Comparison of ENCODE assay signal across 27 cellular contexts in genomic region chr17:66094727-66095126, GRCh38.
"Had no signal": no experiment of that assay in that cellular context is flagged by ENCODE, and none has a peak within 500 bp of the region (broad histone marks: within the 10 kb centered on the region; RNA-seq: fewer than 3 reads in every experiment).

No MANE protein-coding gene starts in this region.

- ATAC-seq: stimulated activated effector memory CD8-positive, alpha-beta T cell treated with anti-CD3 and anti-CD28 coated beads, Interleukin-12 subunit alpha, Interleukin-12 subunit beta, amount 100 ng/mL, for 72 hours; stimulated activated memory B cell treated with anti-CD40 and anti-IgM and Interleukin-4, amounts not matched to agents 10 μg/mL and 1 μg/mL and 100 μg/mL, for 72 hours; stimulated activated naive B cell treated with anti-CD40 and anti-IgM and Interleukin-4, amounts not matched to agents 10 μg/mL and 1 μg/mL and 100 μg/mL, for 72 hours; stimulated activated naive CD8-positive, alpha-beta T cell treated with anti-CD3 and anti-CD28 coated beads, Interleukin-15, amount 100 ng/mL, for 72 hours; stimulated activated naive CD8-positive, alpha-beta T cell treated with anti-CD3 and anti-CD28 coated beads, Interleukin-15, Interleukin-2, amounts not matched to agents 100 U/mL and 50 U/mL, for 24 hours; upper lobe of right lung had no signal

- H3K4me1 ChIP-seq: stomach, suprapubic skin, testis, thyroid gland, tibial artery, tibial nerve, upper lobe of left lung, upper lobe of right lung, uterus, vagina had no signal

- H3K4me3 ChIP-seq: stomach, suprapubic skin, testis, thoracic aorta, thyroid gland, tibial artery, tibial nerve, transverse colon, upper lobe of left lung, upper lobe of right lung, uterus, vagina had no signal

- H3K27me3 ChIP-seq: stomach, suprapubic skin, testis, thyroid gland, tibial artery, tibial nerve, transverse colon, upper lobe of left lung, upper lobe of right lung, uterus, vagina had no signal

- H3K36me3 ChIP-seq: suprapubic skin, thoracic aorta, thyroid gland, uterus, vagina had no signal

- DNase-seq: stimulated activated CD4-positive, alpha-beta T cell treated with anti-CD3 and anti-CD28 coated beads, Interleukin-2, amount 100 ng/mL, for 48 hours; stimulated activated CD4-positive, alpha-beta T cell treated with anti-CD3 and anti-CD28 coated beads, Interleukin-4, amount 100 ng/mL, for 1 hour; stimulated activated CD4-positive, alpha-beta T cell treated with anti-CD3 and anti-CD28 coated beads, Interleukin-4, amount 100 ng/mL, for 24 hours; stimulated activated CD4-positive, alpha-beta T cell treated with anti-CD3 and anti-CD28 coated beads, Interleukin-4, amount 100 ng/mL, for 4 hours; stimulated activated CD8-positive, alpha-beta memory T cell treated with anti-CD3 and anti-CD28 coated beads, Interleukin-4, amount 100 ng/mL, for 48 hours; stimulated activated naive B cell treated with anti-CD40 and anti-IgM and Interleukin-4, amounts not matched to agents 10 μg/mL and 1 μg/mL and 100 μg/mL, for 72 hours; stimulated activated naive CD4-positive, alpha-beta T cell; stimulated activated naive CD4-positive, alpha-beta T cell treated with Interleukin-2 at 50 U/mL for 16 hours; stimulated activated naive CD8-positive, alpha-beta T cell treated with anti-CD3 and anti-CD28 coated beads, Interleukin-15, amount 100 ng/mL, for 72 hours; stimulated activated naive CD8-positive, alpha-beta T cell treated with anti-CD3 and anti-CD28 coated beads, Interleukin-15, Interleukin-2, amounts not matched to agents 100 U/mL and 50 U/mL, for 24 hours; stomach; substantia nigra; testis; thyroid gland; tibial artery; transverse colon; trophoblast cell; upper lobe of left lung; upper lobe of right lung; uterus had no signal

- FAIRE-seq: urothelium cell line had no signal

- H3K9me3 ChIP-seq: suprapubic skin, testis, thyroid gland, upper lobe of right lung, uterus, vagina had no signal

- H3K27ac ChIP-seq: stomach, suprapubic skin, testis, thoracic aorta, thyroid gland, tibial artery, tibial nerve, transverse colon, upper lobe of left lung, upper lobe of right lung, uterus, vagina had no signal
